ENCODE assay signal across 8 cellular contexts in the genomic region with DNA sequence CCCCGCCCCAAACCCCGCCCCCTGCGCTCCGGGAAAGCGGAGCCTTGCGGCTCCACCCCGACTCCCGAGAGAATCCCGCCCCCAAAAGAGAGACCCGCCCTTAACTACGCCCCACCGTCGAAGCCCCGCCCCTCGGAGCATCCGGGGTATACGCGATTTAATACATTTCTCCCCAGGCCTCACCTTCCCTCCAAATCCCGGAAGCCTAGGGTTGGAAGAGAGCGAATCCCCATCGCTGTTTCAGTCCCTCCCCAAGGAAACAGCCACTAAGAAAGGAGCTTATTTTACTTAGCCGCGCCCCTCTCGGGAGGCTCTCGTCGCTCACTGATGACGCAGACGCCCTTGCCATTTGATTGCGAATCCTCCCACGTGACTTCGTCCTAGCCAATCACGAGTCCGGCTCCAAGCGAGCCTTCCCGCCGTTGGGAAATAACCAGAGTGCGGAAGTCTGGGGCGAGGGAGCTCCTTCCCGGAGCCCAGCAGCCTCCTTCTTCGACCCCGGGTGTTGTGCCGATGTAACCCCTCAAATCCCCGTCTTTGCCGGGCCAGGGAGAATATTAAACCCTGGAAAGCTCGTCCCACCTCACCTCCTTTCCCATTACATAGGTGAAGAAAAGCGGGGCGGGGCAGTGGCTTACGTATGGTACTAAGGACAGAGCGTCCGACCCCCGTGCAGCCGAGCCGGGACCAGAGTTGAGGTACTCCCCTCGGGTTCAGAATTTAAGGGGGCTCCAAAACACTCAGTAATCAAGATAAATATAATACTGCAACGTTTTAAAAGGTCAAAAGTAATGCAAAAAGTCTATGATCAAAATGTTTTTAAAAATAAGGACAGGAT. TPM values are rescaled to one million over a fixed set of nuclear protein-coding genes. Genes with fewer than 3 reads are reported as not detected.
DNase-seq lines count a peak whose midpoint lies in the region; ATAC-seq, FAIRE-seq and TF ChIP-seq lines count a peak whose summit lies in the region.

No MANE protein-coding gene starts in this region.

- CTCF ChIA-PET in AG04450 (lab: Charles Lee), result interaction anchor here (1.0 to 4.1 kb wide), 6 partner anchors 8 to 298 kb away, joined by 3 to 29 read pairs (median 8); no protein-coding TSS in a partner anchor

- FAIRE-seq in bronchial epithelial cell (lab: Jason Lieb, UNC), result no peak

- peak overlapping the region; percentile 93 for H3K9ac ChIP-seq in iPS-20b (ENCODE audit: low read depth, low read length)
- H3K9ac ChIP-seq in skeletal muscle tissue (ENCODE audit: low read depth in 1 of 3, low read length in 3 of 3), result peak overlapping the region; percentile 80 to 91 (median 86)

- POLR2A ChIA-PET in AG04450 (lab: Yijun Ruan, JAX), result interaction anchor here (0.5 to 1.5 kb wide), 14 partner anchors 9 to 823 kb away, joined by 3 to 11 read pairs (median 4); partner anchors contain the start of genes FADS6, MRPL58 and NAT9

- no peak for TF ChIP-seq CTCF in AG04450 (IDR thresholded peaks at IDR 0.05; ENCODE audit: low read depth, low read length)
- TF ChIP-seq CTCF in WERI-Rb-1 (IDR thresholded peaks at IDR 0.05; ENCODE audit: low read depth, low read length), result no peak
- TF ChIP-seq CTCF in bronchial epithelial cell (IDR thresholded peaks at IDR 0.05; ENCODE audit: insufficient read depth, low read length, severe bottlenecking), result no peak

- ATAC-seq in GM18907 (IDR thresholded peaks at IDR 0.05; ENCODE audit: unreplicated experiment), result peak; percentile 88
- peak; percentile 90 for ATAC-seq in HG03139 (IDR thresholded peaks at IDR 0.05; ENCODE audit: unreplicated experiment)

- H3K4me3 ChIP-seq in AG04450 (ENCODE audit: low read depth, low read length) (peak overlapping the region; percentile 86), WERI-Rb-1 (ENCODE audit: low read depth, low read length) (peak overlapping the region; percentile 89), bronchial epithelial cell (ENCODE audit: low read depth, low read length) (peak overlapping the region; percentile 85), iPS-20b (ENCODE audit: low read length) (peak overlapping the region; percentile 80), skeletal muscle tissue (ENCODE audit: low read length in 3 of 3) (peak overlapping the region; percentile 83 to 92 (median 88))

- H3K27ac ChIP-seq in AG04450 (ENCODE audit: low read depth, low read length) (peak overlapping the region; percentile 83), WERI-Rb-1 (peak overlapping the region; percentile 96), iPS-20b (ENCODE audit: low read length) (peak overlapping the region; percentile 47), skeletal muscle tissue (ENCODE audit: low read depth, low read length) (peak overlapping the region; percentile 86)

- H3K4me1 ChIP-seq in iPS-20b (ENCODE audit: insufficient read depth, low read length) (peaks cover 4% of the 10 kb centered on the region; the same call in 1 of the 2 replicates), skeletal muscle tissue (ENCODE audit: control insufficient read depth in 3 of 3, insufficient read depth in 3 of 3, low read length in 3 of 3) (peaks cover 15 to 27% (median 21%) of the 10 kb centered on the region in 3 donors)

- H3K36me3 ChIP-seq in WERI-Rb-1, result peaks cover 16% of the 10 kb centered on the region
- peaks cover 1% of the 10 kb centered on the region for H3K36me3 ChIP-seq in bronchial epithelial cell (ENCODE audit: control insufficient read depth, insufficient read depth, low read length)
- H3K36me3 ChIP-seq in iPS-20b (ENCODE audit: insufficient read depth, low read depth, low read length), result 0 out of 2 replicates have a peak, but pooled peaks cover 3% of the 10 kb centered on the region
- peaks cover 0 to 4% (median 2%) of the 10 kb centered on the region in 3 donors for H3K36me3 ChIP-seq in skeletal muscle tissue (ENCODE audit: control insufficient read depth in 3 of 3, insufficient read depth in 3 of 3, low read length in 3 of 3)

- H3K9me3 ChIP-seq in AG04450 (ENCODE audit: control insufficient read depth, insufficient read depth, low read length), result no peaks in the 10 kb centered on the region; the same call in 1 of the 2 replicates
- no peaks in the 10 kb centered on the region for H3K9me3 ChIP-seq in WERI-Rb-1 (ENCODE audit: severe bottlenecking)
- no peaks in the 10 kb centered on the region for H3K9me3 ChIP-seq in iPS-20b (ENCODE audit: insufficient read depth, low read depth, low read length)
- H3K9me3 ChIP-seq in skeletal muscle tissue (ENCODE audit: control insufficient read depth in 3 of 3, low read length in 3 of 3), result no peaks in the 10 kb centered on the region

- peaks cover 8% of the 10 kb centered on the region for H3K27me3 ChIP-seq in AG04450 (ENCODE audit: control insufficient read depth, insufficient read depth, low read length)
- H3K27me3 ChIP-seq in WERI-Rb-1 (ENCODE audit: insufficient read depth, low read depth, severe bottlenecking), result no peaks in the 10 kb centered on the region
- H3K27me3 ChIP-seq in bronchial epithelial cell (ENCODE audit: control insufficient read depth, insufficient read depth, low read length), result no peaks in the 10 kb centered on the region
- H3K27me3 ChIP-seq in iPS-20b (ENCODE audit: insufficient read depth, low read length), result no peaks in the 10 kb centered on the region; the same call in 1 of the 2 replicates
- H3K27me3 ChIP-seq in skeletal muscle tissue (ENCODE audit: control insufficient read depth in 3 of 3, insufficient read depth in 3 of 3, low read length in 3 of 3), result peaks cover 0 to 5% (median 2%) of the 10 kb centered on the region in 3 donors

- DNase-seq in AG04450 (ENCODE audit: low read depth, low spot score), result peak; percentile 99
- peak; percentile 97 for DNase-seq in NCI-H2196 treated with DMSO at 0.1 percent for 48 hours (lab: John Stamatoyannopoulos, UW; ENCODE audit: unreplicated experiment)
- peak; percentile 100 for DNase-seq in WERI-Rb-1
- DNase-seq in bronchial epithelial cell (ENCODE audit: low read depth), result peak; percentile 97

RNA-seq across cellular contexts. Expression of gene FDXR, which starts 0.5 kb away (rescaled TPM):
- polyA plus RNA-seq in AG04450 (2011; rRNA removed), result 23.0 and 32.7 TPM in 2 replicates
- polyA minus RNA-seq in AG04450 (2011; rRNA and poly(A)+ RNA removed), result 13.9 and 20.7 TPM in 2 replicates
- total RNA-seq in bronchial epithelial cell (30.8 and 49.5 TPM in 2 replicates), skeletal muscle tissue (3.7 TPM)

RNA-seq across cellular contexts. Expression of gene GRIN2C, which starts 13.6 kb away (rescaled TPM):
- polyA plus RNA-seq in AG04450 (2011; rRNA removed), result 0.01 TPM in 1 of 2 replicates, not detected in the other
- not detected in 2 replicates for polyA minus RNA-seq in AG04450 (2011; rRNA and poly(A)+ RNA removed)
- under 0.01 and 0.13 TPM in 2 replicates for total RNA-seq in bronchial epithelial cell
- total RNA-seq in skeletal muscle tissue, result 2.1 TPM

RNA-seq across cellular contexts. Expression of gene FADS6, which starts 20.2 kb away (rescaled TPM):
- not detected in 2 replicates for polyA plus RNA-seq in AG04450 (2011; rRNA removed)
- not detected in 2 replicates for polyA minus RNA-seq in AG04450 (2011; rRNA and poly(A)+ RNA removed)
- 0.26 TPM in 1 of 2 replicates, not detected in the other for total RNA-seq in bronchial epithelial cell
- total RNA-seq in skeletal muscle tissue, result not detected

RNA-seq across cellular contexts. Expression of gene USH1G, which starts 49.8 kb away (rescaled TPM):
- not detected in 2 replicates for polyA plus RNA-seq in AG04450 (2011; rRNA removed)
- polyA minus RNA-seq in AG04450 (2011; rRNA and poly(A)+ RNA removed), result not detected in 2 replicates
- 1.1 and 3.3 TPM in 2 replicates for total RNA-seq in bronchial epithelial cell
- under 0.01 TPM for total RNA-seq in skeletal muscle tissue

RNA-seq across cellular contexts. Expression of gene OTOP2, which starts 50.8 kb away (rescaled TPM):
- polyA plus RNA-seq in AG04450 (2011; rRNA removed), result not detected in 2 replicates
- not detected in 2 replicates for polyA minus RNA-seq in AG04450 (2011; rRNA and poly(A)+ RNA removed)
- total RNA-seq in bronchial epithelial cell (under 0.01 TPM in 1 of 2 replicates, not detected in the other), skeletal muscle tissue (not detected)

Comparison
In these comparisons a context has a peak if more than half of its experiments do, and no peak if none do; other contexts are left out.
1. Peak in every context shown above with its lines: DNase-seq, ATAC-seq, H3K4me3 ChIP-seq and H3K27ac ChIP-seq.